1 cellular context compared by ENCODE assay signal in the genomic region with DNA sequence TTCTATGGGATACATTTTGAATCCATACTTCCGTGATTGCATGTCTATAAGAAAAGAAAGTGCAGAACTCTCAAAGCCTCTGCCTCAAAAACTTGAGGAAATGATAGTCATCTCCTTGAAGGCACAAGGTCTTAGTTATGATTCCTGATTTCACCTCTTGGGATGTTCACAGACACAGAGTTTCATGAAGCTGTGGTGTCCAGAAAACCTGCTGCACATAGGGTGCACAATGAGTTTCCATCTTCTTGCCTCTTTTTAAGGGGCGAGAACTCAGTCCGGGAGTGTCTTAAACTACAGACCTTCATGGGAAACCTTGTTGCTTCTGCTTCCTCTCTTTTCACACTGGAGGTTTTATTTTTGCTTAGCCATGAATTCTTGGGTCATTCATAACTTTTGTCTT. TPM values are rescaled to one million over a fixed set of nuclear protein-coding genes. Genes with fewer than 3 reads are reported as not detected.
"Had no signal": no experiment of that assay in that cellular context is flagged by ENCODE, and none has a peak within 500 bp of the region (broad histone marks: within the 10 kb centered on the region; RNA-seq: fewer than 3 reads in every experiment).

No MANE protein-coding gene starts in this region.

RNA-seq across cellular contexts. Expression of a gene that starts 4.0 kb away (rescaled TPM):
- polyA plus RNA-seq: IgD-negative memory B cell had no signal

RNA-seq across cellular contexts. Expression of a gene that starts 36.5 kb away (rescaled TPM):
- polyA plus RNA-seq: IgD-negative memory B cell had no signal
